ENCODE assay signal across 9 cellular contexts in genomic region chr2:71417300-71418202, GRCh38. TPM values are rescaled to one million over a fixed set of nuclear protein-coding genes. Genes with fewer than 3 reads are reported as not detected.
DNase-seq lines count a peak whose midpoint lies in the region; ATAC-seq lines count a peak whose summit lies in the region.
"Had no signal": no experiment of that assay in that cellular context is flagged by ENCODE, and none has a peak within 500 bp of the region (broad histone marks: within the 10 kb centered on the region; RNA-seq: fewer than 3 reads in every experiment).

No MANE protein-coding gene starts in this region.

- no peak overlapping the region for H3K27ac ChIP-seq in GM23248

- no peaks in the 10 kb centered on the region for H3K9me2 ChIP-seq in GM23248 (ENCODE audit: insufficient read depth)

- no peak overlapping the region for H3K4me2 ChIP-seq in GM23248 (ENCODE audit: unreplicated experiment)

- ATAC-seq in HG02884 (IDR thresholded peaks at IDR 0.05; ENCODE audit: unreplicated experiment) (no peak), HG03139 (IDR thresholded peaks at IDR 0.05; ENCODE audit: unreplicated experiment) (no peak), HG03521 (IDR thresholded peaks at IDR 0.05; ENCODE audit: unreplicated experiment) (no peak)

- in situ Hi-C loops in GM23248 (cut with MboI): no loop called here

- peak overlapping the region; percentile 57 for H3K9ac ChIP-seq in ES-I3 (ENCODE audit: low read depth, low read length)
- H3K9ac ChIP-seq in endocrine pancreas (ENCODE audit: control insufficient read depth, insufficient read depth, low read length): no peak overlapping the region
- H3K9ac ChIP-seq in GM23248: no peak overlapping the region

- peak; percentile 15 for DNase-seq in NCI-H510A treated with DMSO at 0.1 percent for 48 hours (lab: John Stamatoyannopoulos, UW)
- no peak for DNase-seq in GM23248
- DNase-seq: NCI-H1930 had no signal

- H3K36me3 ChIP-seq in ES-I3 (ENCODE audit: insufficient read depth, low read length): no peaks in the 10 kb centered on the region
- H3K36me3 ChIP-seq in endocrine pancreas (ENCODE audit: control insufficient read depth, insufficient read depth, low read length): no peaks in the 10 kb centered on the region
- H3K36me3 ChIP-seq in neuron (ENCODE audit: insufficient read depth, low read length): peaks cover 32% of the 10 kb centered on the region
- peaks cover 15% of the 10 kb centered on the region; the same call in 1 of the 2 replicates for H3K36me3 ChIP-seq in GM23248 (ENCODE audit: low read depth)

- H3K79me2 ChIP-seq in GM23248 (ENCODE audit: insufficient read depth): peaks cover 12% of the 10 kb centered on the region

- 0 out of 2 replicates have a peak, but pooled peaks cover 3% of the 10 kb centered on the region for H4K20me1 ChIP-seq in GM23248 (ENCODE audit: insufficient read depth)

- H2AFZ ChIP-seq in neuron (ENCODE audit: low read depth, low read length) (no peak overlapping the region), GM23248 (no peak overlapping the region)

- no peaks in the 10 kb centered on the region for H3K27me3 ChIP-seq in endocrine pancreas (ENCODE audit: control insufficient read depth, insufficient read depth, low read length)
- no peaks in the 10 kb centered on the region for H3K27me3 ChIP-seq in neuron (ENCODE audit: insufficient read depth, low read length)
- no peaks in the 10 kb centered on the region for H3K27me3 ChIP-seq in GM23248 (replicated peaks; ENCODE audit: insufficient read depth)

- H3K4me1 ChIP-seq in ES-I3 (ENCODE audit: insufficient read depth, low read length): no peaks in the 10 kb centered on the region
- peaks cover 11% of the 10 kb centered on the region for H3K4me1 ChIP-seq in endocrine pancreas (ENCODE audit: control insufficient read depth, insufficient read depth, low read length)
- no peaks in the 10 kb centered on the region for H3K4me1 ChIP-seq in neuron (ENCODE audit: insufficient read depth, low read length)
- H3K4me1 ChIP-seq in GM23248 (ENCODE audit: insufficient read depth): no peaks in the 10 kb centered on the region

- no peaks in the 10 kb centered on the region; the same call in 1 of the 2 replicates for H3F3A ChIP-seq in GM23248 (ENCODE audit: insufficient read depth)

- 95 to 96% methylated on average over 7 to 8 of the region's 16 CpGs for WGBS in GM23248 (ENCODE audit: low coverage in 1 of 2, low lambda C conversion rate in 2 of 2, missing lambda C conversion rate in 2 of 2), 2 experiments

- H3K4me3 ChIP-seq in endocrine pancreas (ENCODE audit: control insufficient read depth, insufficient read depth, low read length) (peak overlapping the region; percentile 89), neuron (ENCODE audit: low read length) (peak overlapping the region; percentile 26), GM23248 (no peak overlapping the region)

- H3K9me3 ChIP-seq in ES-I3 (ENCODE audit: control insufficient read depth, insufficient read depth, low read length): no peaks in the 10 kb centered on the region
- H3K9me3 ChIP-seq in endocrine pancreas (ENCODE audit: control insufficient read depth, low read length): no peaks in the 10 kb centered on the region
- no peaks in the 10 kb centered on the region for H3K9me3 ChIP-seq in neuron (ENCODE audit: low read length)
- no peaks in the 10 kb centered on the region for H3K9me3 ChIP-seq in GM23248 (ENCODE audit: low read depth)

RNA-seq across cellular contexts. Expression of gene DYSF, which starts 35.8 kb away (rescaled TPM):
- 0.54 TPM in 1 of 2 replicates, not detected in the other for total RNA-seq in GM23248 (2014; rRNA removed; shearing (Covaris generic))
- 0.25 and 0.42 TPM in 2 replicates for polyA plus RNA-seq in GM23248 (2016; fragmentation: Nextera tagmentation; extraction: Ambion mirVana)
